ENCODE assay signal across 8 cellular contexts in genomic region chr1:204409111-204409510, GRCh38. TPM values are rescaled to one million over a fixed set of nuclear protein-coding genes. Genes with fewer than 3 reads are reported as not detected.
DNase-seq lines count a peak whose midpoint lies in the region; ATAC-seq and TF ChIP-seq lines count a peak whose summit lies in the region.

No MANE protein-coding gene starts in this region.

- H3K4me3 ChIP-seq in left ventricle myocardium inferior (peak overlapping the region; percentile 92), astrocyte of the spinal cord (ENCODE audit: low read depth, low read length) (peak overlapping the region; percentile 78), lung (peak overlapping the region; percentile 92), vagina (peak overlapping the region; percentile 82 to 98)

- in situ Hi-C loops in astrocyte of the spinal cord (cut with HindIII; ENCODE audit: low sequenced_read_pairs): no loop called here

- H3K9me3 ChIP-seq in left ventricle myocardium inferior (replicated peaks): no peaks in the 10 kb centered on the region
- no peaks in the 10 kb centered on the region for H3K9me3 ChIP-seq in lung (ENCODE audit: control insufficient read depth in 2 of 2, insufficient read depth in 1 of 2, low read length in 1 of 2)
- H3K9me3 ChIP-seq in vagina: no peaks in the 10 kb centered on the region

- intact Hi-C loops in left ventricle myocardium inferior (cut with micrococcal nuclease) (no loop called here), Right ventricle myocardium superior (cut with DNase I) (no loop called here), vagina (cut with DNase I) (no loop called here)

- WGBS in lung, 2 donors: 0 to 1% methylated on average over 3 of the region's 3 CpGs

- DNase-seq in left ventricle myocardium inferior: no peak
- DNase-seq in Right ventricle myocardium superior: no peak
- DNase-seq in astrocyte of the spinal cord (ENCODE audit: low read depth, low spot score): no peak
- no peak for DNase-seq in lung (ENCODE audit: low spot score)
- peak in 1 of 2 donors; percentile 5 for DNase-seq in vagina (ENCODE audit: extremely low spot score in 2 of 2)
- no peak for DNase-seq in substantia nigra (lab: John Stamatoyannopoulos, UW)
- no peak for DNase-seq in DMS53 treated with DMSO at 0.1 percent for 48 hours (lab: John Stamatoyannopoulos, UW; ENCODE audit: unreplicated experiment)
- no peak for DNase-seq in epidermal melanocyte (ENCODE audit: insufficient read length, low spot score)

- peak overlapping the region; percentile 98 for H3K27ac ChIP-seq in left ventricle myocardium inferior (replicated peaks)
- peak overlapping the region; percentile 63 to 99 for H3K27ac ChIP-seq in lung (ENCODE audit: low read depth in 1 of 2, low read length in 1 of 2)
- peak overlapping the region; percentile 99 for H3K27ac ChIP-seq in vagina
- H3K27ac ChIP-seq in substantia nigra (ENCODE audit: low read depth, low read length, poor library complexity, severe bottlenecking): no peak overlapping the region

- TF ChIP-seq POLR2A in vagina (IDR thresholded peaks at IDR 0.05): no peak

- H3K36me3 ChIP-seq in left ventricle myocardium inferior (peaks cover 20% of the 10 kb centered on the region), lung (ENCODE audit: control insufficient read depth in 2 of 2, insufficient read depth in 2 of 2, low read length in 2 of 2) (peaks cover 6% of the 10 kb centered on the region in 2 donors), vagina (peaks cover 0 to 18% of the 10 kb centered on the region in 2 donors)

- H3K27me3 ChIP-seq in left ventricle myocardium inferior (ENCODE audit: low read depth): no peaks in the 10 kb centered on the region
- H3K27me3 ChIP-seq in lung (ENCODE audit: control insufficient read depth, insufficient read depth): no peaks in the 10 kb centered on the region
- no peaks in the 10 kb centered on the region for H3K27me3 ChIP-seq in vagina

- no peak for ATAC-seq in Right ventricle myocardium superior (ENCODE audit: poor library complexity)
- no peak for ATAC-seq in lung (ENCODE audit: insufficient read depth, low FRiP score)

- H3K4me1 ChIP-seq in left ventricle myocardium inferior (peaks cover 90% of the 10 kb centered on the region), lung (ENCODE audit: control insufficient read depth in 2 of 2, insufficient read depth in 2 of 2, low read length in 2 of 2) (peaks cover 3 to 5% of the 10 kb centered on the region in 2 donors), vagina (peaks cover 67% of the 10 kb centered on the region)

- no peak for TF ChIP-seq CTCF in left ventricle myocardium inferior (IDR thresholded peaks at IDR 0.05; ENCODE audit: borderline replicate concordance)
- TF ChIP-seq CTCF in astrocyte of the spinal cord (IDR thresholded peaks at IDR 0.05; ENCODE audit: low read depth, low read length): no peak
- TF ChIP-seq CTCF in lung (IDR thresholded peaks at IDR 0.05; ENCODE audit: control extremely low read depth, extremely low read depth): no peak
- TF ChIP-seq CTCF in vagina (IDR thresholded peaks at IDR 0.05): no peak

RNA-seq across cellular contexts. Expression of gene PPP1R15B, which starts 2.5 kb away (rescaled TPM):
- total RNA-seq in left ventricle myocardium inferior (20.5 TPM), Right ventricle myocardium superior (19.7 TPM), lung (10 to 100 TPM; 43.9 to 57.0 TPM), vagina (42.0 TPM)
- polyA plus RNA-seq in lung: 10 to 100 TPM; 14.6 to 29.8 TPM

RNA-seq across cellular contexts. Expression of gene PLEKHA6, which starts 49.4 kb away (rescaled TPM):
- total RNA-seq in left ventricle myocardium inferior (28.8 TPM), Right ventricle myocardium superior (20.0 TPM), lung (10 to 100 TPM in 1 of 2 donors, 1 to 10 TPM in 1; 2.8 to 10.5 TPM), vagina (15.0 TPM)
- 1 to 10 TPM in 1 of 2 donors, under 1 TPM in 1; 0.88 to 3.8 TPM for polyA plus RNA-seq in lung
